In genomic region chr19:22116760-22117159, GRCh38 we compare ENCODE assay signal across 11 cellular contexts.
"Had no signal": no experiment of that assay in that cellular context is flagged by ENCODE, and none has a peak within 500 bp of the region (broad histone marks: within the 10 kb centered on the region; RNA-seq: fewer than 3 reads in every experiment).

No MANE protein-coding gene starts in this region.

- H3K27ac Mint-ChIP-seq: GM23338, H9, HFFc6 had no signal

- H3K4me3 Mint-ChIP-seq: GM23338, H9, HFFc6 had no signal

- DNase-seq: GM23248, GOT3, H7, H9, HCEC 1CT, HFFc6 had no signal

- FAIRE-seq: H1, H54 had no signal

- H3K9me3 ChIP-seq: HAP-1 had no signal

- H3K4me2 ChIP-seq: GM23338 had no signal

- H3K4me1 ChIP-seq: HAP-1 had no signal

- H3K9ac ChIP-seq: GM23248 had no signal

- H3K27ac ChIP-seq: GM23248 had no signal

- H3K36me3 ChIP-seq: HAP-1 had no signal

- H2AFZ ChIP-seq: GM23248, GM23338 had no signal

- ATAC-seq: GM23338, HCT116 had no signal

- H3K4me3 ChIP-seq: GM23248, GM23338, HAP-1 had no signal

- H3K4me1 Mint-ChIP-seq: GM23338, H9 had no signal
